ENCODE assay signal across 1 cellular context in the genomic region with DNA sequence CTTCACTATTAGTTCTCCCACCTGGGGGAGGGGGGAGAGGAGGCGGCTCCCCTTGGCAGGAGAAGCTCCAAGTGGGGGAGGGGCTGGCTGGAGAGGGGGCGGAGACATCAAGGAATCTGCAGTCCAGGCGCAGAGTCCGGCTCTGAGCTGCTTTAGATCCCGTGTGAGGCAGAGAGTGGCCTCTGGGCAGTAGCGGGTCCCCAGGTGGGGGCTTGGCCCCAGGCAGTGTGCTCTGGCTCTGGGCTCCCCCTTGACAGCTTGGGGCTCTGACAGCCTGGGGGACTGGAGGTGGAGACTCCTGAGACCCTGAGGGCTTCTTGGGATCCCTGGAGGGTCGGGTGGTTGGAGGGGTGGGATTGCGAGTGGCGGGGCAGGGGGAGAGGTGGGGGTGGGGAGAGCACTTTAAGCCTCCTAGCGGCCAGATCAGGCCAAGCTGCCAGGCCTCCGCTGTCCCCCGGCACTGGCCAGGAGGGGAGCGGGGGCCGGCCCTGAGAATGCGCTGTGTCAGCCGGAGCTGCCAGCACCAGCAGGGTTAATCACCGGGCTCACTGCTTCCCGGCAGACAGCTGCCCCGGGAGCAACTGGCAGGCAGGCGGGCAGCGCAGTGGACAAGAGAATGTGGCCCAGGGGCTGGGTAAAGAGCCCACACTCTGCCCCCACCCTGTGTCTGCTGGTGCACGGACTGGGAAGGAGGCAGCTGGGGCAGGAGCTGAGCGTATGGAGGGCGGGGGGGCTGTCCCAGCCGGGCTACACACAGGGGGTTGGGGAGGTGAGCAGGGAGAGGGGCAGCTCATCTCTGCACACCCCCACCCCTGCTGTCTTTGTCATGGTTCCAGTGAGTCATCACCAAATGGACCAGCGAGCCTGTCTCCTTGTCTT.
TF ChIP-seq lines count a peak whose summit lies in the region.

No MANE protein-coding gene starts in this region.

TF ChIP-seq in neural cell, 6 proteins besides CTCF, POLR2A, EP300 and RAD21 (continued from another document):
- TF ChIP-seq REST (IDR thresholded peaks at IDR 0.05; ENCODE audit: borderline replicate concordance), result no peak
- TF ChIP-seq SMC3 (conservative IDR thresholded peaks at IDR 0.05; ENCODE audit: poor library complexity), result no peak
